ENCODE assay signal across 28 cellular contexts in the genomic region with DNA sequence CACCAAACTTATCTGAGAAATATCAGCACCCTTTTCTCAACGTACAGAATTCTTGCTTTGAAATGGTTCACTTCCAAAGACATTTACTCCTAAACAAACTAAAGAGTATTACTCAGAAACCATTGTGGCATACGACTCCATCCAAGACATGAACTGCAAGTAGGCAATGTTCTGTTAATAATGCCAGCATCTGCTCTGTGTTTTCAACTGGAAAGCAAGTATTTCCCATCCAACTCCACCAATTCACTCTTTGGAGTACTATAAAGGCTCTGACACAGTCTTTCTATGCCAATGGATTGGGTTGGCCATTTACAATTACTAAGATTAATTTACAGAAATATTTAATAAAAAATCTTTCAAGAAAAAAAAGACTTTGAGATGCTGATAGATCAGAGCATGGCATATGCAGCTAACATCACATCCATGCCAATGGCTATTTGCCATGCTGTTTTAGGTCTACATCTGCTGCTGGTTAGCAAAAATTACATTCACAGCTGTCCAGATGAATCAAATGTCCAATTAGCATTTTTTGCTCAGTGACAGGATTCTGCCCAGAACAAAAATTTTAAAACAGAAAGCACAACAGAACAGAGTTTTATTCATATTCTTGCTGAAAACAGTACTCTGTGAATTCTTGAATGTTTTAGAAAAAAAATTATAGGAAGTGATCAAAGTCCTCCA.
DNase-seq lines count a peak whose midpoint lies in the region; ATAC-seq and TF ChIP-seq lines count a peak whose summit lies in the region.
"Had no signal": no experiment of that assay in that cellular context is flagged by ENCODE, and none has a peak within 500 bp of the region (broad histone marks: within the 10 kb centered on the region; RNA-seq: fewer than 3 reads in every experiment).

No MANE protein-coding gene starts in this region.

- intact Hi-C loops in A673 (cut with micrococcal nuclease; ENCODE audit: unreplicated experiment) (no loop called here), PC-3 (cut with micrococcal nuclease) (no loop called here)

- ATAC-seq in PC-3 (no peak), GM21381 (IDR thresholded peaks at IDR 0.05; ENCODE audit: unreplicated experiment) (no peak), HG03565 (IDR thresholded peaks at IDR 0.05; ENCODE audit: unreplicated experiment) (no peak)
- ATAC-seq: esophagus mucosa; gastroesophageal sphincter; lower lobe of right lung; natural killer cell treated with Interleukin-12 subunit alpha and Interleukin-12 subunit beta and Interleukin-15 and Interleukin-18, amount 100 ng/mL, for 72 hours; psoas muscle had no signal

- DNase-seq in A673 (ENCODE audit: low spot score) (peak; percentile 63), NCI-H1694 (lab: John Stamatoyannopoulos, UW) (peak; percentile 97), SK-N-SH (peak; percentile 49), foreskin fibroblast (peak; percentile 22 to 70), PC-3 (no peak), hippocampal formation (lab: John Stamatoyannopoulos, UW) (no peak)
- DNase-seq: 8988T; activated CD4-positive, alpha-beta memory T cell treated with anti-CD3 and anti-CD28 coated beads, Interleukin-2, amount 10 ng/mL, durations not matched to agents 7 days and 5 days; activated CD4-positive, alpha-beta T cell treated with anti-CD3 and anti-CD28 coated beads for 1 hour; activated CD8-positive, alpha-beta memory T cell treated with anti-CD3 and anti-CD28 coated beads, Interleukin-2, amount 50 U/mL, for 4 hours; activated naive CD4-positive, alpha-beta T cell; cerebellar nuclear complex; DND-41; lower lobe of right lung; NCI-H1417; occipital lobe; OCI-M1; psoas muscle; stimulated activated naive CD4-positive, alpha-beta T cell; upper lobe of left lung had no signal

- H3K27ac ChIP-seq in A673 (ENCODE audit: low read depth, low read length, poor library complexity, severe bottlenecking) (peak overlapping the region; percentile 46), SK-N-SH (ENCODE audit: low read depth in 2 of 2, low read length in 1 of 2) (peak overlapping the region; percentile 4 to 92; a peak in 3 of 4 replicates), PC-3 (ENCODE audit: low read length) (no peak overlapping the region)
- H3K27ac ChIP-seq: gastroesophageal sphincter, HL-60, KMS-11, lower lobe of right lung, psoas muscle, suprapubic skin had no signal

- TF ChIP-seq RAD21 in SK-N-SH (IDR thresholded peaks at IDR 0.05; ENCODE audit: low read length): 0 out of 2 replicates have a peak, but pooled peaks have one; percentile 18

- H2AFZ ChIP-seq in SK-N-SH (ENCODE audit: low read depth) (no peak overlapping the region), PC-3 (ENCODE audit: low read length) (no peak overlapping the region)

- TF ChIP-seq EP300 in SK-N-SH (IDR thresholded peaks at IDR 0.05; ENCODE audit: borderline replicate concordance in 1 of 2, low read depth in 1 of 2, low read length in 1 of 2): peak in 1 of 2 experiments; percentile 84; a peak in 1 of 4 replicates

- H3K4me3 ChIP-seq in A673 (ENCODE audit: low read depth, low read length, poor library complexity, severe bottlenecking) (no peak overlapping the region), SK-N-SH (ENCODE audit: low read depth in 2 of 2, low read length in 1 of 2) (peak overlapping the region in 1 of 2 experiments; percentile 4; a peak in 1 of 4 replicates), foreskin fibroblast (ENCODE audit: low read depth in 1 of 2, low read length in 2 of 2) (no peak overlapping the region), PC-3 (ENCODE audit: low read length) (no peak overlapping the region)

- H3K27me3 ChIP-seq in A673 (replicated peaks; ENCODE audit: insufficient read depth, low read depth, low read length, poor library complexity) (no peaks in the 10 kb centered on the region), SK-N-SH (ENCODE audit: insufficient read depth) (no peaks in the 10 kb centered on the region), PC-3 (ENCODE audit: low read length) (no peaks in the 10 kb centered on the region)
- H3K27me3 ChIP-seq: gastroesophageal sphincter, suprapubic skin, upper lobe of left lung had no signal

- WGBS in SK-N-SH (ENCODE audit: low lambda C conversion rate): 15% methylated on average over 2 of the region's 2 CpGs

- peak overlapping the region; percentile 4; the same call in 1 of the 2 replicates for H3K4me2 ChIP-seq in SK-N-SH
- H3K4me2 ChIP-seq in PC-3 (ENCODE audit: low read length): no peak overlapping the region
- H3K4me2 ChIP-seq: KMS-11 had no signal

- H4K20me1 ChIP-seq in SK-N-SH (ENCODE audit: insufficient read depth): no peaks in the 10 kb centered on the region
- H4K20me1 ChIP-seq in PC-3 (ENCODE audit: low read length): no peaks in the 10 kb centered on the region

- CTCF ChIA-PET in A673 (lab: Charles Lee) (no interaction called here), SK-N-SH (lab: Yijun Ruan, JAX) (interaction anchor here (0.6 to 4.8 kb wide), 3 partner anchors 13 to 70 kb away, joined by 4 to 18 read pairs (median 4); no protein-coding TSS in a partner anchor), PC-3 (lab: Charles Lee) (no interaction called here)

- no peaks in the 10 kb centered on the region for H3K9me2 ChIP-seq in SK-N-SH
- no peaks in the 10 kb centered on the region for H3K9me2 ChIP-seq in PC-3 (replicated peaks; ENCODE audit: low read length)

- peaks cover 40% of the 10 kb centered on the region for H3K4me1 ChIP-seq in A673 (ENCODE audit: insufficient read depth, low read length, poor library complexity, severe bottlenecking)
- H3K4me1 ChIP-seq in SK-N-SH (ENCODE audit: control insufficient read depth in 1 of 2, insufficient read depth in 2 of 2, low read depth in 1 of 2, low read length in 1 of 2): peaks cover 20 to 35% of the 10 kb centered on the region in 2 experiments; a peak in 3 of 4 replicates
- no peaks in the 10 kb centered on the region for H3K4me1 ChIP-seq in PC-3 (ENCODE audit: insufficient read depth, low read length)
- H3K4me1 ChIP-seq: lower lobe of right lung, psoas muscle had no signal

- H3K79me2 ChIP-seq in SK-N-SH (ENCODE audit: insufficient read depth) (no peaks in the 10 kb centered on the region), PC-3 (ENCODE audit: low read length) (no peaks in the 10 kb centered on the region)

- H3K9me3 ChIP-seq in A673 (ENCODE audit: low read depth, low read length, poor library complexity, severe bottlenecking): peaks cover 6% of the 10 kb centered on the region
- H3K9me3 ChIP-seq in SK-N-SH: no peaks in the 10 kb centered on the region
- no peaks in the 10 kb centered on the region for H3K9me3 ChIP-seq in PC-3 (ENCODE audit: low read length)
- H3K9me3 ChIP-seq: gastroesophageal sphincter, lower lobe of right lung, psoas muscle, suprapubic skin, upper lobe of left lung had no signal

- H3F3A ChIP-seq in SK-N-SH (replicated peaks; ENCODE audit: insufficient read depth) (no peaks in the 10 kb centered on the region), PC-3 (ENCODE audit: low read length, unreplicated experiment) (no peaks in the 10 kb centered on the region)

- POLR2A ChIA-PET in A673 (lab: Charles Lee; ENCODE audit: low non-redundant PET) (no interaction called here), SK-N-SH (lab: Yijun Ruan, JAX) (no interaction called here), PC-3 (lab: Charles Lee; ENCODE audit: unreplicated experiment) (no interaction called here)

- TF ChIP-seq CTCF in A673 (conservative IDR thresholded peaks at IDR 0.05; ENCODE audit: low read depth, low read length) (no peak), SK-N-SH (IDR thresholded peaks at IDR 0.05) (no peak), foreskin fibroblast (IDR thresholded peaks at IDR 0.05; ENCODE audit: low read depth, low read length) (no peak), PC-3 (conservative IDR thresholded peaks at IDR 0.05; ENCODE audit: low read depth, low read length) (no peak)

- no peak overlapping the region for H3K9ac ChIP-seq in SK-N-SH
- H3K9ac ChIP-seq in PC-3 (ENCODE audit: low read length): no peak overlapping the region
- H3K9ac ChIP-seq: KMS-11 had no signal

- no TSS peak for BruUV-seq in A673 (replicated peaks; lab: Mats Ljungman, UMichigan)
- no TSS peak for BruUV-seq in PC-3 (replicated peaks; lab: Mats Ljungman, UMichigan)

- H3K36me3 ChIP-seq in A673 (ENCODE audit: insufficient read depth, low read length, poor library complexity, severe bottlenecking): no peaks in the 10 kb centered on the region
- no peaks in the 10 kb centered on the region for H3K36me3 ChIP-seq in SK-N-SH (replicated peaks in 1 of 2; ENCODE audit: control insufficient read depth in 1 of 2, insufficient read depth in 2 of 2, low read length in 1 of 2)
- no peaks in the 10 kb centered on the region for H3K36me3 ChIP-seq in PC-3 (ENCODE audit: low read depth, low read length)
- H3K36me3 ChIP-seq: gastroesophageal sphincter, lower lobe of right lung, suprapubic skin, upper lobe of left lung had no signal

TF ChIP-seq in SK-N-SH, 30 proteins besides CTCF, POLR2A, EP300 and RAD21 (continues in another document):
- peak; percentile 74 for TF ChIP-seq PBX3 (IDR thresholded peaks at IDR 0.05)
- peak; percentile 60 for TF ChIP-seq TCF12 (IDR thresholded peaks at IDR 0.05)
- TF ChIP-seq POLR2AphosphoS5 (IDR thresholded peaks at IDR 0.05; ENCODE audit: low read depth, low read length): peak; percentile 59; the same call in 1 of the 2 replicates
- no peak for TF ChIP-seq ZBTB33 (IDR thresholded peaks at IDR 0.05; ENCODE audit: borderline replicate concordance, low read depth)
- no peak for TF ChIP-seq TEAD4 (IDR thresholded peaks at IDR 0.05; ENCODE audit: borderline replicate concordance, insufficient read depth)

Comparison
In these comparisons a context has a peak if more than half of its experiments do, and no peak if none do; other contexts are left out.
1. DNase-seq: peak in A673 (single experiment), NCI-H1694 (single experiment), SK-N-SH (single experiment) and foreskin fibroblast (2 of 2); none in PC-3 (single experiment) and hippocampal formation (0 of 2).